In the genomic region with DNA sequence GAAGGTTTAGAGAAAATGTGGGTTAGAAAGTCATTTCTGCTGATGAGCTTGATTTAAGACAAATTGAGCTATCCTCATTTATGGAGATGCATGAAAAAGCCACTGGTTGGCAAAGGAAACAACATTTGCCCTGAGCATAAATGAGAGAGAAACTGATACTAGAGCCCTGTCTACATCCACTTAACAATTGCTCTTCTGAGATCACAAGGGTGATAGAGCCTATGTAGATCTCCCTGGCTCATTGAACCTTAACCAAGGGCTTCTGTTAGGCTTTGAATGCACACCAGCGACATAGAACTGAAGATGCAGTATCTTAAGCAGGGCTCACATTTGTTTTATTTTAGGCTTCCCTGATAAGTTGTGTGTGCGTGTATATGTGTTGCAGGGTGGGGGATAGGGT, we compare ENCODE assay signal across 16 cellular contexts. TPM values are rescaled to one million over a fixed set of nuclear protein-coding genes. Genes with fewer than 3 reads are reported as not detected.
DNase-seq lines count a peak whose midpoint lies in the region; ATAC-seq and TF ChIP-seq lines count a peak whose summit lies in the region.
"Had no signal": no experiment of that assay in that cellular context is flagged by ENCODE, and none has a peak within 500 bp of the region (broad histone marks: within the 10 kb centered on the region; RNA-seq: fewer than 3 reads in every experiment).

No MANE protein-coding gene starts in this region.

- no peaks in the 10 kb centered on the region for H3K36me3 ChIP-seq in WERI-Rb-1
- H3K36me3 ChIP-seq: BE2C, suprapubic skin had no signal

- H3K4me3 ChIP-seq in WERI-Rb-1 (ENCODE audit: low read depth, low read length): no peak overlapping the region
- H3K4me3 ChIP-seq: suprapubic skin had no signal

- ATAC-seq in GM18867 (IDR thresholded peaks at IDR 0.05; ENCODE audit: unreplicated experiment): peak; percentile 79
- ATAC-seq in GM21423 (IDR thresholded peaks at IDR 0.05; ENCODE audit: unreplicated experiment): peak; percentile 56
- peak; percentile 45 for ATAC-seq in HG02973 (IDR thresholded peaks at IDR 0.05; ENCODE audit: unreplicated experiment)
- ATAC-seq in natural killer cell treated with Interleukin-12 subunit alpha and Interleukin-12 subunit beta and Interleukin-15 and Interleukin-18, amount 100 ng/mL, for 72 hours: peak in 1 of 2 donors; percentile 41
- ATAC-seq: naive thymus-derived CD4-positive, alpha-beta T cell had no signal

- H3K9me3 ChIP-seq in WERI-Rb-1 (ENCODE audit: severe bottlenecking): no peaks in the 10 kb centered on the region
- H3K9me3 ChIP-seq: BE2C, suprapubic skin had no signal

- DNase-seq in natural killer cell treated with Interleukin-12 subunit alpha and Interleukin-12 subunit beta and Interleukin-15 and Interleukin-18, amount 100 ng/mL, for 72 hours (ENCODE audit: low spot score): no peak
- DNase-seq in NCI-H510A treated with DMSO at 0.1 percent for 48 hours (lab: John Stamatoyannopoulos, UW): no peak
- no peak for DNase-seq in activated effector memory CD4-positive, alpha-beta T cell treated with anti-CD3 and anti-CD28 coated beads, Interleukin-2, amount 50 U/mL, for 16 hours
- no peak for DNase-seq in WERI-Rb-1
- DNase-seq: activated naive CD8-positive, alpha-beta T cell treated with anti-CD3 and anti-CD28 coated beads, Interleukin-2, amount 10 ng/mL, durations not matched to agents 7 days and 5 days; BE2C; naive thymus-derived CD4-positive, alpha-beta T cell; NCI-H2029 had no signal

- no peaks in the 10 kb centered on the region for H3K36me3 Mint-ChIP-seq in natural killer cell treated with Interleukin-12 subunit alpha and Interleukin-12 subunit beta and Interleukin-15 and Interleukin-18, amount 100 ng/mL, for 72 hours
- H3K36me3 Mint-ChIP-seq: activated naive CD8-positive, alpha-beta T cell treated with anti-CD3 and anti-CD28 coated beads, Interleukin-2, amount 10 ng/mL, durations not matched to agents 7 days and 5 days had no signal

- TF ChIP-seq CTCF in WERI-Rb-1 (IDR thresholded peaks at IDR 0.05; ENCODE audit: low read depth, low read length): no peak

- H3K27me3 ChIP-seq in WERI-Rb-1 (ENCODE audit: insufficient read depth, low read depth, severe bottlenecking): no peaks in the 10 kb centered on the region
- H3K27me3 ChIP-seq: BE2C, suprapubic skin had no signal

- H3K27ac ChIP-seq in WERI-Rb-1: no peak overlapping the region
- H3K27ac ChIP-seq: suprapubic skin had no signal

- no peak overlapping the region for H3K4me3 Mint-ChIP-seq in natural killer cell treated with Interleukin-12 subunit alpha and Interleukin-12 subunit beta and Interleukin-15 and Interleukin-18, amount 100 ng/mL, for 72 hours
- H3K4me3 Mint-ChIP-seq: activated naive CD8-positive, alpha-beta T cell treated with anti-CD3 and anti-CD28 coated beads, Interleukin-2, amount 10 ng/mL, durations not matched to agents 7 days and 5 days; naive thymus-derived CD4-positive, alpha-beta T cell had no signal

- H3K4me1 Mint-ChIP-seq in natural killer cell treated with Interleukin-12 subunit alpha and Interleukin-12 subunit beta and Interleukin-15 and Interleukin-18, amount 100 ng/mL, for 72 hours (ENCODE audit: low read depth in 2 of 2): peaks cover 15 to 25% of the 10 kb centered on the region in 2 donors
- H3K4me1 Mint-ChIP-seq: activated naive CD8-positive, alpha-beta T cell treated with anti-CD3 and anti-CD28 coated beads, Interleukin-2, amount 10 ng/mL, durations not matched to agents 7 days and 5 days had no signal

- H3K9me3 Mint-ChIP-seq in natural killer cell treated with Interleukin-12 subunit alpha and Interleukin-12 subunit beta and Interleukin-15 and Interleukin-18, amount 100 ng/mL, for 72 hours: no peaks in the 10 kb centered on the region

- H3K27ac Mint-ChIP-seq in natural killer cell treated with Interleukin-12 subunit alpha and Interleukin-12 subunit beta and Interleukin-15 and Interleukin-18, amount 100 ng/mL, for 72 hours: peak overlapping the region; percentile 15 to 62
- H3K27ac Mint-ChIP-seq: activated naive CD8-positive, alpha-beta T cell treated with anti-CD3 and anti-CD28 coated beads, Interleukin-2, amount 10 ng/mL, durations not matched to agents 7 days and 5 days; naive thymus-derived CD4-positive, alpha-beta T cell had no signal

- no peaks in the 10 kb centered on the region for H3K27me3 Mint-ChIP-seq in natural killer cell treated with Interleukin-12 subunit alpha and Interleukin-12 subunit beta and Interleukin-15 and Interleukin-18, amount 100 ng/mL, for 72 hours

RNA-seq across cellular contexts. Expression of a gene that starts 35.0 kb away (rescaled TPM):
- 1 to 10 TPM in 1 of 2 donors, not detected in 1; 1.2 TPM for total RNA-seq in natural killer cell treated with Interleukin-12 subunit alpha and Interleukin-12 subunit beta and Interleukin-15 and Interleukin-18, amount 100 ng/mL, for 72 hours
- total RNA-seq: activated naive CD8-positive, alpha-beta T cell treated with anti-CD3 and anti-CD28 coated beads, Interleukin-2, amount 10 ng/mL, durations not matched to agents 7 days and 5 days; fibroblast of villous mesenchyme; M059J; renal cortical epithelial cell; T-helper 1 cell treated with Interleukin-12 subunit alpha and Interleukin-12 subunit beta and Interleukin-4 antibody, amounts not matched to agents 30 ng/mL and 1 ng/mL, for 36 hours had no signal
